Comparison of ENCODE assay signal across 8 cellular contexts in genomic region chr17:55420067-55420775, GRCh38. TPM values are rescaled to one million over a fixed set of nuclear protein-coding genes. Genes with fewer than 3 reads are reported as not detected.
DNase-seq lines count a peak whose midpoint lies in the region; ATAC-seq and TF ChIP-seq lines count a peak whose summit lies in the region.

No MANE protein-coding gene starts in this region.

- no peaks in the 10 kb centered on the region for H3K9me3 ChIP-seq in IMR-90 (ENCODE audit: control insufficient read depth, insufficient read depth, low read length)
- H3K9me3 ChIP-seq in skeletal muscle tissue (ENCODE audit: control insufficient read depth in 3 of 3, low read length in 3 of 3) = no peaks in the 10 kb centered on the region

- 80% methylated on average over 1 of the region's 6 CpGs; no CpG with 5 or more reads in 1 of the 2 experiments for WGBS in IMR-90 (ENCODE audit: extremely low coverage in 2 of 2, insufficient read length in 1 of 2), 2 experiments

- no peak overlapping the region for H2BK5ac ChIP-seq in IMR-90 (ENCODE audit: low read depth, low read length, poor library complexity, severe bottlenecking)

- no peak overlapping the region; the same call in 1 of the 2 replicates for H4K5ac ChIP-seq in IMR-90 (ENCODE audit: low read depth, low read length)

- H3K79me1 ChIP-seq in IMR-90 (ENCODE audit: low read depth in 1 of 2, low read length in 2 of 2) = peaks cover 29 to 39% of the 10 kb centered on the region in 2 experiments

- peak overlapping the region; percentile 49 for H3K23ac ChIP-seq in IMR-90 (ENCODE audit: low read depth, low read length)

- dilution Hi-C loops in IMR-90 (cut with HindIII; ENCODE audit: low sequenced_read_pairs, unreplicated experiment) = no loop called here

- H3K56ac ChIP-seq in IMR-90 (ENCODE audit: extremely low read depth, insufficient read depth, low read length) = no peak overlapping the region

- H3K27ac ChIP-seq in IMR-90 (ENCODE audit: insufficient read depth, low read length) (peak overlapping the region; percentile 30; the same call in 1 of the 2 replicates), skeletal muscle tissue (ENCODE audit: low read depth, low read length) (peak overlapping the region; percentile 68)

- H2AK9ac ChIP-seq in IMR-90 (replicated peaks; ENCODE audit: low read depth, low read length, poor library complexity) = no peak overlapping the region

- H2AFZ ChIP-seq in IMR-90 (replicated peaks; ENCODE audit: low read length, poor library complexity) = peak overlapping the region; percentile 96

- no peak overlapping the region for H2BK15ac ChIP-seq in IMR-90 (ENCODE audit: low read depth, low read length)

- H2BK120ac ChIP-seq in IMR-90 (ENCODE audit: low read depth, low read length) = no peak overlapping the region; the same call in 1 of the 2 replicates

- H2AK5ac ChIP-seq in IMR-90 (ENCODE audit: low read depth, low read length) = peak overlapping the region; percentile 20; the same call in 1 of the 2 replicates

- H3K4me3 ChIP-seq in IMR-90 (ENCODE audit: insufficient read depth, low read depth, low read length) (peak overlapping the region; percentile 79), skeletal muscle tissue (ENCODE audit: low read length in 3 of 3) (peak overlapping the region; percentile 84 to 91 (median 85))

- H4K8ac ChIP-seq in IMR-90 (ENCODE audit: low read depth in 2 of 2, low read length in 2 of 2) = peak overlapping the region; percentile 22 to 26; a peak in 1 of 4 replicates

- intact Hi-C loops in IMR-90 (cut with micrococcal nuclease) = loop anchor here (2.0 to 10.0 kb wide), 2 partner anchors 33 to 335 kb away; partner anchors contain the start of gene PCTP

- H3K4me1 ChIP-seq in IMR-90 (ENCODE audit: control insufficient read depth, insufficient read depth, low read length) (peaks cover 5% of the 10 kb centered on the region), skeletal muscle tissue (ENCODE audit: control insufficient read depth in 3 of 3, insufficient read depth in 3 of 3, low read length in 3 of 3) (peaks cover 10 to 28% (median 16%) of the 10 kb centered on the region in 3 donors)

- H3K14ac ChIP-seq in IMR-90 (replicated peaks; ENCODE audit: low read depth, low read length) = peak overlapping the region; percentile 69; the same call in 1 of the 2 replicates

- TF ChIP-seq RAD21 in IMR-90 (IDR thresholded peaks at IDR 0.05; ENCODE audit: low read length) = no peak

- peak overlapping the region; percentile 42; the same call in 1 of the 2 replicates for H3K18ac ChIP-seq in IMR-90 (ENCODE audit: low read depth, low read length)

- no TSS peak for BruUV-seq in IMR-90 (replicated peaks; lab: Mats Ljungman, UMichigan)

- POLR2A ChIA-PET in IMR-90 (lab: Charles Lee; ENCODE audit: unreplicated experiment) = no interaction called here

- ATAC-seq in GM19035 (IDR thresholded peaks at IDR 0.05; ENCODE audit: unreplicated experiment) (peak; percentile 25), IMR-90 (ENCODE audit: low read depth) (no peak)

- DNase-seq in Ammon's horn (ENCODE audit: low spot score) (peak; percentile 65), IMR-90 (no peak), activated T-cell treated with anti-CD3 and anti-CD28 coated beads for 4 hours (peak; percentile 14), globus pallidus (ENCODE audit: low spot score) (peak; percentile 42), COR-L47 (lab: John Stamatoyannopoulos, UW) (no peak), DMS153 treated with DMSO at 0.1 percent for 48 hours (lab: John Stamatoyannopoulos, UW; ENCODE audit: unreplicated experiment) (no peak)

- CTCF ChIA-PET in IMR-90 (lab: Yijun Ruan, JAX) = no interaction called here

- H3K36me3 ChIP-seq in IMR-90 (ENCODE audit: control insufficient read depth, insufficient read depth, low read length) = no peaks in the 10 kb centered on the region
- H3K36me3 ChIP-seq in skeletal muscle tissue (ENCODE audit: control insufficient read depth in 3 of 3, insufficient read depth in 3 of 3, low read length in 3 of 3) = no peaks in the 10 kb centered on the region

- no peak for TF ChIP-seq POLR2A in IMR-90 (IDR thresholded peaks at IDR 0.05; ENCODE audit: low read depth, low read length)

- H3K27me3 ChIP-seq in IMR-90 (ENCODE audit: control insufficient read depth, insufficient read depth, low read length) (peaks cover under 1% of the 10 kb centered on the region; the same call in 1 of the 2 replicates), skeletal muscle tissue (ENCODE audit: control insufficient read depth in 3 of 3, insufficient read depth in 3 of 3, low read length in 3 of 3) (peaks cover 0 to 6% (median 0%) of the 10 kb centered on the region in 3 donors)

- H2BK20ac ChIP-seq in IMR-90 (ENCODE audit: low read depth, low read length) = no peak overlapping the region

- peak overlapping the region; percentile 48; the same call in 1 of the 2 replicates for H3K4ac ChIP-seq in IMR-90 (ENCODE audit: low read depth, low read length)

- H3K9ac ChIP-seq in IMR-90 (ENCODE audit: low read depth, low read length) = peak overlapping the region; percentile 64
- H3K9ac ChIP-seq in skeletal muscle tissue (ENCODE audit: low read depth in 1 of 3, low read length in 3 of 3) = peak overlapping the region; percentile 82 to 87 (median 84)

- peaks cover 3% of the 10 kb centered on the region; the same call in 1 of the 2 replicates for H3K9me1 ChIP-seq in IMR-90 (ENCODE audit: insufficient read depth, low read length)

- in situ Hi-C loops in IMR-90 (cut with MboI; ENCODE audit: low sequenced_read_pairs) = no loop called here

- 0 out of 2 replicates have a peak, but pooled peaks cover 3% of the 10 kb centered on the region for H4K20me1 ChIP-seq in IMR-90 (ENCODE audit: insufficient read depth, low read length)

- no peak overlapping the region; the same call in 1 of the 2 replicates for H4K91ac ChIP-seq in IMR-90 (ENCODE audit: insufficient read depth, low read depth, low read length)

- H3K4me2 ChIP-seq in IMR-90 (ENCODE audit: low read depth, low read length) = peak overlapping the region; percentile 74

- no peak for TF ChIP-seq CTCF in IMR-90 (conservative IDR thresholded peaks at IDR 0.05; ENCODE audit: low read depth, low read length)

TF ChIP-seq in IMR-90, 13 proteins besides CTCF, POLR2A, EP300 and RAD21:
- no peak for TF ChIP-seq MXI1 (IDR thresholded peaks at IDR 0.05; ENCODE audit: borderline replicate concordance, low read depth, low read length)

RNA-seq across cellular contexts. Expression of gene MMD, which starts 1.4 kb away (rescaled TPM):
- total RNA-seq in IMR-90 (2012; rRNA removed) (7.0 and 11.9 TPM in 2 replicates), skeletal muscle tissue (11.5 TPM)
- polyA plus RNA-seq in IMR-90 (2012; rRNA removed) = 5.7 and 6.3 TPM in 2 replicates
- polyA plus RNA-seq in IMR-90 (2012; cell fraction: cytosol; rRNA removed) = 2.9 and 5.0 TPM in 2 replicates
- polyA plus RNA-seq in IMR-90 (2012; cell fraction: nucleus; rRNA removed; ENCODE audit: low replicate concordance) = 3.4 and 4.4 TPM in 2 replicates

Comparison
In these comparisons a context has a peak if more than half of its experiments do, and no peak if none do; other contexts are left out.
1. DNase-seq: peak in Ammon's horn (single experiment), activated T-cell treated with anti-CD3 and anti-CD28 coated beads for 4 hours (single experiment) and globus pallidus (single experiment); none in IMR-90 (single experiment), COR-L47 (single experiment) and DMS153 treated with DMSO at 0.1 percent for 48 hours (single experiment).